1 cellular context compared by ENCODE assay signal in genomic region chr19:3096267-3096901, GRCh38.
TF ChIP-seq lines count a peak whose summit lies in the region.

No MANE protein-coding gene starts in this region.

TF ChIP-seq in SK-N-SH, 30 proteins besides CTCF, POLR2A, EP300 and RAD21 (continued from another document):
- no peak for TF ChIP-seq USF1 (IDR thresholded peaks at IDR 0.05; ENCODE audit: borderline replicate concordance, low read depth)
- TF ChIP-seq TAF1 (IDR thresholded peaks at IDR 0.05; ENCODE audit: borderline replicate concordance, low read depth, low read length) = no peak
- no peak for TF ChIP-seq JUND (IDR thresholded peaks at IDR 0.05)
- no peak for TF ChIP-seq NFIC (IDR thresholded peaks at IDR 0.05; ENCODE audit: borderline replicate concordance)
- no peak for TF ChIP-seq GATA2 (CRISPR knock-in tag; IDR thresholded peaks at IDR 0.05)
- no peak for TF ChIP-seq MXI1 (IDR thresholded peaks at IDR 0.05; ENCODE audit: low read depth, low read length)
- TF ChIP-seq FOSL2 (IDR thresholded peaks at IDR 0.05; ENCODE audit: borderline replicate concordance, low read depth) = no peak
- TF ChIP-seq TCF12 (IDR thresholded peaks at IDR 0.05) = no peak
TF ChIP-seq in SK-N-SH: peak in this region for 0.
